Comparison of ENCODE assay signal across 8 cellular contexts in genomic region chr14:103123128-103123633, GRCh38. TPM values are rescaled to one million over a fixed set of nuclear protein-coding genes. Genes with fewer than 3 reads are reported as not detected.
DNase-seq lines count a peak whose midpoint lies in the region; ATAC-seq and TF ChIP-seq lines count a peak whose summit lies in the region.

Gene TNFAIP2 (plus strand): TSS chr14:103123461. CDS start chr14:103126458, 2,997 bp downstream.

- H3K4me1 ChIP-seq in HCT116 (ENCODE audit: control insufficient read depth in 1 of 2, insufficient read depth in 2 of 2, low read length in 2 of 2): peaks cover 24 to 39% of the 10 kb centered on the region in 2 experiments
- H3K4me1 ChIP-seq in body of pancreas: peaks cover 73% of the 10 kb centered on the region
- peaks cover 73% of the 10 kb centered on the region for H3K4me1 ChIP-seq in stomach smooth muscle (ENCODE audit: control insufficient read depth, insufficient read depth, low read length)

- H3K4me3 ChIP-seq in HCT116 (replicated peaks in 1 of 2; ENCODE audit: low read depth in 1 of 2, low read length in 2 of 2) (peak within 1 kb of the TSS; percentile 58 to 80), body of pancreas (peak within 1 kb of the TSS in 1 of 2 donors; percentile 17), stomach smooth muscle (ENCODE audit: low read length in 2 of 2) (peak within 1 kb of the TSS; percentile 49 to 68)

- BruUV-seq in HCT116 (replicated peaks; lab: Mats Ljungman, UMichigan): no TSS peak

- 2% methylated on average over 60 of the region's 61 CpGs; no CpG with 5 or more reads in 1 of the 2 donors for WGBS in body of pancreas, 2 donors

- peak; percentile 78 for ATAC-seq in HCT116
- ATAC-seq in body of pancreas: peak; percentile 7
- no peak for ATAC-seq in GM18517 (IDR thresholded peaks at IDR 0.05; ENCODE audit: unreplicated experiment)

- H3K9me2 ChIP-seq in HCT116 (ENCODE audit: insufficient read depth): no peaks in the 10 kb centered on the region

- H3K9ac ChIP-seq in HCT116 (ENCODE audit: low read length) (peak within 1 kb of the TSS; percentile 83), stomach smooth muscle (ENCODE audit: low read length in 2 of 2) (peak within 1 kb of the TSS in 1 of 2 donors; percentile 60)

- CTCF ChIA-PET in HCT116 (lab: Charles Lee): interaction anchor here (0.6 to 1.3 kb wide), 4 partner anchors 8 to 57 kb away, joined by 3 to 4 read pairs (median 4); no protein-coding TSS in a partner anchor

- peak within 1 kb of the TSS; percentile 94 for H3K4me2 ChIP-seq in HCT116 (ENCODE audit: low read length)

- POLR2A ChIA-PET in HCT116 (lab: Charles Lee): no interaction called here

- RAD21 ChIA-PET in HCT116 (lab: Charles Lee; ENCODE audit: low non-redundant PET in 1 of 2, low total read pairs in 2 of 2, uncharacterized antibody in 2 of 2, unreplicated experiment in 2 of 2): no interaction called here

- TF ChIP-seq POLR2A in HCT116 (IDR thresholded peaks at IDR 0.05; ENCODE audit: borderline replicate concordance, extremely low read depth, insufficient read depth, insufficient read length): no peak
- TF ChIP-seq POLR2A in body of pancreas (IDR thresholded peaks at IDR 0.05): peak; percentile 13 to 71 (median 57)

- H2AFZ ChIP-seq in HCT116 (ENCODE audit: low read depth, low read length, poor library complexity, severe bottlenecking): peak within 1 kb of the TSS; percentile 15

- TF ChIP-seq CTCF in HCT116 (IDR thresholded peaks at IDR 0.05 in 2 of 3, conservative IDR thresholded peaks at IDR 0.05 in 1 of 3; ENCODE audit: borderline replicate concordance in 1 of 3, insufficient read depth in 1 of 3, low read depth in 2 of 3, low read length in 2 of 3): no peak
- TF ChIP-seq CTCF in body of pancreas (IDR thresholded peaks at IDR 0.05): no peak

- H3K27ac ChIP-seq in HCT116 (ENCODE audit: low read depth, low read length) (peak within 1 kb of the TSS; percentile 74), body of pancreas (peak within 1 kb of the TSS; percentile 71 to 93 (median 84)), stomach smooth muscle (ENCODE audit: low read length) (peak within 1 kb of the TSS; percentile 70)

- TF ChIP-seq RAD21 in HCT116 (IDR thresholded peaks at IDR 0.05; ENCODE audit: low read depth): no peak

- H3K9me3 ChIP-seq in HCT116 (ENCODE audit: control insufficient read depth in 1 of 2, insufficient read depth in 1 of 2, low read depth in 1 of 2, low read length in 2 of 2) (no peaks in the 10 kb centered on the region), body of pancreas (no peaks in the 10 kb centered on the region), stomach smooth muscle (ENCODE audit: control insufficient read depth in 2 of 2, low read length in 2 of 2) (no peaks in the 10 kb centered on the region)

- H3K79me2 ChIP-seq in HCT116 (ENCODE audit: insufficient read depth, low read length): peaks cover 10% of the 10 kb centered on the region; the same call in 1 of the 2 replicates

- DNase-seq in AG08396 (ENCODE audit: low spot score) (peak; percentile 80), HCT116 (ENCODE audit: low read depth, low spot score) (no peak), body of pancreas (peak in 3 of 4 donors; percentile 23 to 52 (median 33)), left kidney (ENCODE audit: low read depth, low spot score) (peak; percentile 82), NCI-H82 treated with DMSO at 0.1 percent for 48 hours (lab: John Stamatoyannopoulos, UW; ENCODE audit: unreplicated experiment) (no peak)
- DNase-seq in activated naive CD4-positive, alpha-beta T cell (lab: John Stamatoyannopoulos, UW): no peak

- no peaks in the 10 kb centered on the region for H4K20me1 ChIP-seq in HCT116 (ENCODE audit: insufficient read depth)

- intact Hi-C loops in HCT116 (cut with micrococcal nuclease): no loop called here
- intact Hi-C loops in body of pancreas (cut with DNase I): no loop called here

- H3K27me3 ChIP-seq in HCT116 (ENCODE audit: insufficient read depth, low read length) (no peaks in the 10 kb centered on the region), body of pancreas (no peaks in the 10 kb centered on the region), stomach smooth muscle (ENCODE audit: control insufficient read depth in 1 of 2, insufficient read depth in 2 of 2, low read length in 2 of 2) (peaks cover 32 to 37% of the 10 kb centered on the region in 2 donors)

- H3K36me3 ChIP-seq in HCT116 (ENCODE audit: control insufficient read depth in 1 of 2, insufficient read depth in 2 of 2, low read length in 2 of 2) (0 out of 4 replicates have a peak, but pooled peaks cover 0 to 2% of the 10 kb centered on the region in 2 experiments), body of pancreas (replicated peaks in 1 of 2; ENCODE audit: insufficient read depth in 1 of 2, low read depth in 2 of 2) (no peaks in the 10 kb centered on the region), stomach smooth muscle (ENCODE audit: control insufficient read depth in 2 of 2, insufficient read depth in 2 of 2, low read length in 2 of 2) (no peaks in the 10 kb centered on the region)

TF ChIP-seq in HCT116, 20 proteins besides CTCF, POLR2A, EP300 and RAD21:
- TF ChIP-seq CEBPB (IDR thresholded peaks at IDR 0.05; ENCODE audit: low read depth) (no peak), ZFX (IDR thresholded peaks at IDR 0.05) (peak; percentile 71), POLR2AphosphoS5 (IDR thresholded peaks at IDR 0.05; ENCODE audit: low read depth, low read length) (peak; percentile 69)

RNA-seq across cellular contexts. Expression of gene TNFAIP2, which starts in this region (rescaled TPM):
- total RNA-seq in HCT116 (2021; ENCODE audit: unreplicated experiment) (74.8 TPM), body of pancreas (10 to 100 TPM; 22.1 to 75.5 TPM)
- 49.6 and 52.9 TPM in 2 replicates for polyA plus RNA-seq in HCT116 (2012)

Comparison
In these comparisons a context has a peak if more than half of its experiments do, and no peak if none do; other contexts are left out.
1. DNase-seq: peak in AG08396 (single experiment), body of pancreas (3 of 4) and left kidney (single experiment); none in HCT116 (single experiment), NCI-H82 treated with DMSO at 0.1 percent for 48 hours (single experiment) and activated naive CD4-positive, alpha-beta T cell (0 of 4).
2. Peak in every context shown above with its lines, with median percentiles within 50 percentile points of each other: H3K27ac ChIP-seq.